In genomic region chr18:40470753-40471152, GRCh38 we compare ENCODE assay signal across 16 cellular contexts.
A peak's percentile ranks its signal among the peaks of the same experiment; 100 is the strongest.
DNase-seq lines count a peak whose midpoint lies in the region; ATAC-seq and TF ChIP-seq lines count a peak whose summit lies in the region.
"Had no signal": no experiment of that assay in that cellular context is flagged by ENCODE, and none has a peak within 500 bp of the region (broad histone marks: within the 10 kb centered on the region; RNA-seq: fewer than 3 reads in every experiment).

No MANE protein-coding gene starts in this region.

- no peak overlapping the region for H3K4me2 ChIP-seq in GM23338

- H3K79me2 ChIP-seq in GM23338 (replicated peaks; ENCODE audit: insufficient read depth) = no peaks in the 10 kb centered on the region

- H3K27ac Mint-ChIP-seq in GM23338 = no peak overlapping the region
- H3K27ac Mint-ChIP-seq: CD4-positive, alpha-beta memory T cell had no signal

- H3K4me1 ChIP-seq in GM23338 (ENCODE audit: insufficient read depth) = no peaks in the 10 kb centered on the region

- no peaks in the 10 kb centered on the region for H3K36me3 Mint-ChIP-seq in GM23338 (ENCODE audit: low read depth)
- H3K36me3 Mint-ChIP-seq: CD4-positive, alpha-beta memory T cell had no signal

- DNase-seq in G401 (ENCODE audit: low spot score) = peak; percentile 58
- no peak for DNase-seq in GM23338 (ENCODE audit: low spot score)
- DNase-seq in cerebellar cortex (ENCODE audit: low spot score) = peak; percentile 49
- DNase-seq in DMS114 treated with DMSO at 0.1 percent for 48 hours (lab: John Stamatoyannopoulos, UW; ENCODE audit: unreplicated experiment) = no peak
- no peak for DNase-seq in NCI-H774 (lab: John Stamatoyannopoulos, UW)
- DNase-seq: C1 segment of cervical spinal cord; Calu3; CD4-positive, alpha-beta memory T cell; COR-L47; DMS153; DND-41; GDM1; H7; HCEC 1CT had no signal

- no peak overlapping the region for H3K27ac ChIP-seq in GM23338 (ENCODE audit: low read depth)

- H3K4me1 Mint-ChIP-seq in GM23338 = no peaks in the 10 kb centered on the region; the same call in none of the 3 replicates
- H3K4me1 Mint-ChIP-seq: CD4-positive, alpha-beta memory T cell had no signal

- no peak overlapping the region for H3K4me3 ChIP-seq in GM23338
- H3K4me3 ChIP-seq: GM12878 had no signal

- no peaks in the 10 kb centered on the region for H3K27me3 Mint-ChIP-seq in GM23338 (ENCODE audit: insufficient read depth, low read depth, poor library complexity)
- H3K27me3 Mint-ChIP-seq: CD4-positive, alpha-beta memory T cell had no signal

- H4K20me1 ChIP-seq in GM23338 (replicated peaks; ENCODE audit: insufficient read depth) = no peaks in the 10 kb centered on the region

- H3F3A ChIP-seq in GM23338 (replicated peaks; ENCODE audit: low read depth) = no peaks in the 10 kb centered on the region

- H2AFZ ChIP-seq in GM23338 = peak overlapping the region; percentile 35; the same call in 1 of the 2 replicates

- H3K27me3 ChIP-seq in GM23338 (ENCODE audit: insufficient read depth) = no peaks in the 10 kb centered on the region

- H3K9me2 ChIP-seq in GM23338 (ENCODE audit: insufficient read depth) = no peaks in the 10 kb centered on the region

- H3K9me3 Mint-ChIP-seq in GM23338 = no peaks in the 10 kb centered on the region

- ATAC-seq in GM23338 = no peak
- no peak for ATAC-seq in GM18873 (IDR thresholded peaks at IDR 0.05; ENCODE audit: low FRiP score, unreplicated experiment)
- ATAC-seq: GM12878 had no signal

- no peak for TF ChIP-seq CTCF in GM23338 (conservative IDR thresholded peaks at IDR 0.05; ENCODE audit: low read depth in 2 of 2)

- in situ Hi-C loops in G401 (cut with HindIII; ENCODE audit: low sequenced_read_pairs) = no loop called here

- no peaks in the 10 kb centered on the region for H3K36me3 ChIP-seq in GM23338 (ENCODE audit: insufficient read depth)

- no peak overlapping the region for H3K4me3 Mint-ChIP-seq in GM23338
- H3K4me3 Mint-ChIP-seq: CD4-positive, alpha-beta memory T cell had no signal

TF ChIP-seq in GM23338, 12 proteins besides CTCF, POLR2A, EP300 and RAD21:
- TF ChIP-seq ZNF114 (CRISPR knock-in tag; IDR thresholded peaks at IDR 0.05) (no peak), ZNF462 (CRISPR knock-in tag; IDR thresholded peaks at IDR 0.05) (no peak), JUNB (IDR thresholded peaks at IDR 0.05; ENCODE audit: unreplicated experiment) (no peak), POLR2AphosphoS5 (IDR thresholded peaks at IDR 0.05; ENCODE audit: low read depth) (no peak), NANOG (IDR thresholded peaks at IDR 0.05; ENCODE audit: borderline replicate concordance) (no peak), STAT1 (IDR thresholded peaks at IDR 0.05; ENCODE audit: unreplicated experiment) (no peak), EZH2phosphoT487 (IDR thresholded peaks at IDR 0.05; ENCODE audit: unreplicated experiment) (no peak), EZH2 (IDR thresholded peaks at IDR 0.05; ENCODE audit: low read depth, unreplicated experiment) (no peak), CREB1 (CRISPR knock-in tag; IDR thresholded peaks at IDR 0.05; ENCODE audit: low read depth) (no peak), ZNF331 (CRISPR knock-in tag; IDR thresholded peaks at IDR 0.05; ENCODE audit: low read depth) (no peak)
- TF ChIP-seq, protein P1, sequence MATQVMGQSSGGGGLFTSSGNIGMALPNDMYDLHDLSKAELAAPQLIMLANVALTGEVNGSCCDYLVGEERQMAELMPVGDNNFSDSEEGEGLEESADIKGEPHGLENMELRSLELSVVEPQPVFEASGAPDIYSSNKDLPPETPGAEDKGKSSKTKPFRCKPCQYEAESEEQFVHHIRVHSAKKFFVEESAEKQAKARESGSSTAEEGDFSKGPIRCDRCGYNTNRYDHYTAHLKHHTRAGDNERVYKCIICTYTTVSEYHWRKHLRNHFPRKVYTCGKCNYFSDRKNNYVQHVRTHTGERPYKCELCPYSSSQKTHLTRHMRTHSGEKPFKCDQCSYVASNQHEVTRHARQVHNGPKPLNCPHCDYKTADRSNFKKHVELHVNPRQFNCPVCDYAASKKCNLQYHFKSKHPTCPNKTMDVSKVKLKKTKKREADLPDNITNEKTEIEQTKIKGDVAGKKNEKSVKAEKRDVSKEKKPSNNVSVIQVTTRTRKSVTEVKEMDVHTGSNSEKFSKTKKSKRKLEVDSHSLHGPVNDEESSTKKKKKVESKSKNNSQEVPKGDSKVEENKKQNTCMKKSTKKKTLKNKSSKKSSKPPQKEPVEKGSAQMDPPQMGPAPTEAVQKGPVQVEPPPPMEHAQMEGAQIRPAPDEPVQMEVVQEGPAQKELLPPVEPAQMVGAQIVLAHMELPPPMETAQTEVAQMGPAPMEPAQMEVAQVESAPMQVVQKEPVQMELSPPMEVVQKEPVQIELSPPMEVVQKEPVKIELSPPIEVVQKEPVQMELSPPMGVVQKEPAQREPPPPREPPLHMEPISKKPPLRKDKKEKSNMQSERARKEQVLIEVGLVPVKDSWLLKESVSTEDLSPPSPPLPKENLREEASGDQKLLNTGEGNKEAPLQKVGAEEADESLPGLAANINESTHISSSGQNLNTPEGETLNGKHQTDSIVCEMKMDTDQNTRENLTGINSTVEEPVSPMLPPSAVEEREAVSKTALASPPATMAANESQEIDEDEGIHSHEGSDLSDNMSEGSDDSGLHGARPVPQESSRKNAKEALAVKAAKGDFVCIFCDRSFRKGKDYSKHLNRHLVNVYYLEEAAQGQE (IDR thresholded peaks at IDR 0.05; ENCODE audit: unreplicated experiment) = no peak

Comparison
In these comparisons a context has a peak if more than half of its experiments do, and no peak if none do; other contexts are left out.
1. DNase-seq: peak in G401 (single experiment) and cerebellar cortex (single experiment); none in GM23338 (single experiment), DMS114 treated with DMSO at 0.1 percent for 48 hours (single experiment) and NCI-H774 (single experiment).